Comparison of ENCODE assay signal across 1 cellular context in the genomic region with DNA sequence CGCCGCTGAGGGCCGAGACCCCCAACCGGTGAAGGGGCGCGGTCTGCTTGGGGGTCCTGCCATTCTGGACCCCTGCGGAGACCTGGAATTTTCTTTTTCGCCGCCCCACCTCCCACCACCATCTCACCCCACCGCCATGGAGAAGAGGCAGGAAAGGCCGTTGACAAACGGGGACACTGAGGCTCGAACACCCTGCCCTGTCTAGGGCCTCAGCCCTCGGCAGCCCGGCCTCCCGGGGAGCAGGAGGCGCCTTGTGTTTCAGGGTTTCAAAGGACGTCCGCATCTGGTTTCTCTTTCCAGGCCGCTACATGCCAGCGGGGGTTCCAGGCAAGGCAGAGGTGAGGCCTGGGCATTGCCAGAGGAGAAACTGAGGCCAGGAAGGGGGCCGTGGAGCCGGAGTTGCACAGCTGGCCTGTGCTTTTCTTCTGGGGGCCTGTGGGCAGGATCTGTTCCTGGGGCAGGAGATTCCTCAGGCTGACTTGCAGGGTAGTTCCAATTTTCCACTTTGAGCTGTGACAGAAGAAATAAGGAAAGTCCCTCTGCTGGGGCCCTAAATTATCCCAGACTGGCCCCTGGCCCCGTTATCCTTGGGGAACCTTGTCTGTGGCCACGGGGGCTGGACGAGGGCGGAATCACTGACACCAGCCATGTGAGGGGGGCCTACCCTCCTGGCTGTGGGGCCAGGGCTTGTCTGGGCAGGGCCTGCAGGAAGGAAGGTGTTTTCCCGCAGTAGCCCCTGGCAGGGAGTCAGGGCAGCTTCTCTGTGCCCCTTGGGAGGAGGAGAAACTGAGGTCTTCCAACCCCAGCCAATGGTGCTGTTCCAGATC.
TF ChIP-seq lines count a peak whose summit lies in the region.

No MANE protein-coding gene starts in this region.

TF ChIP-seq in IMR-90, 13 proteins besides CTCF, POLR2A, EP300 and RAD21:
- TF ChIP-seq, protein P1, sequence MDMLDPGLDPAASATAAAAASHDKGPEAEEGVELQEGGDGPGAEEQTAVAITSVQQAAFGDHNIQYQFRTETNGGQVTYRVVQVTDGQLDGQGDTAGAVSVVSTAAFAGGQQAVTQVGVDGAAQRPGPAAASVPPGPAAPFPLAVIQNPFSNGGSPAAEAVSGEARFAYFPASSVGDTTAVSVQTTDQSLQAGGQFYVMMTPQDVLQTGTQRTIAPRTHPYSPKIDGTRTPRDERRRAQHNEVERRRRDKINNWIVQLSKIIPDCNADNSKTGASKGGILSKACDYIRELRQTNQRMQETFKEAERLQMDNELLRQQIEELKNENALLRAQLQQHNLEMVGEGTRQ (IDR thresholded peaks at IDR 0.05; ENCODE audit: low read depth, low read length) = no peak
- TF ChIP-seq MXI1 (IDR thresholded peaks at IDR 0.05; ENCODE audit: borderline replicate concordance, low read depth, low read length) = no peak
- no peak for TF ChIP-seq BHLHE40 (IDR thresholded peaks at IDR 0.05; ENCODE audit: low read depth, low read length)
- TF ChIP-seq SMC3 (IDR thresholded peaks at IDR 0.05; ENCODE audit: low read depth, low read length) = no peak
- no peak for TF ChIP-seq MAFK (IDR thresholded peaks at IDR 0.05; ENCODE audit: low read depth, low read length)
- no peak for TF ChIP-seq CEBPB (IDR thresholded peaks at IDR 0.05; ENCODE audit: low read depth, low read length)
- TF ChIP-seq RFX5 (IDR thresholded peaks at IDR 0.05; ENCODE audit: low read depth, low read length) = no peak
- TF ChIP-seq RCOR1 (IDR thresholded peaks at IDR 0.05; ENCODE audit: insufficient replicate concordance, low read length) = no peak
- TF ChIP-seq CHD1 (IDR thresholded peaks at IDR 0.05; ENCODE audit: low read depth, low read length) = no peak
- TF ChIP-seq FOS (IDR thresholded peaks at IDR 0.05; ENCODE audit: low read depth, low read length) = no peak
- TF ChIP-seq, protein P2, sequence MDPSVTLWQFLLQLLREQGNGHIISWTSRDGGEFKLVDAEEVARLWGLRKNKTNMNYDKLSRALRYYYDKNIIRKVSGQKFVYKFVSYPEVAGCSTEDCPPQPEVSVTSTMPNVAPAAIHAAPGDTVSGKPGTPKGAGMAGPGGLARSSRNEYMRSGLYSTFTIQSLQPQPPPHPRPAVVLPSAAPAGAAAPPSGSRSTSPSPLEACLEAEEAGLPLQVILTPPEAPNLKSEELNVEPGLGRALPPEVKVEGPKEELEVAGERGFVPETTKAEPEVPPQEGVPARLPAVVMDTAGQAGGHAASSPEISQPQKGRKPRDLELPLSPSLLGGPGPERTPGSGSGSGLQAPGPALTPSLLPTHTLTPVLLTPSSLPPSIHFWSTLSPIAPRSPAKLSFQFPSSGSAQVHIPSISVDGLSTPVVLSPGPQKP (IDR thresholded peaks at IDR 0.05; ENCODE audit: borderline replicate concordance, low read depth, low read length) = no peak
- no peak for TF ChIP-seq MAZ (IDR thresholded peaks at IDR 0.05; ENCODE audit: borderline replicate concordance, low read depth, low read length)
- TF ChIP-seq NFE2L2 (IDR thresholded peaks at IDR 0.05; ENCODE audit: low read depth, low read length) = no peak
TF ChIP-seq in IMR-90: peak in this region for 0.
